In the genomic region with DNA sequence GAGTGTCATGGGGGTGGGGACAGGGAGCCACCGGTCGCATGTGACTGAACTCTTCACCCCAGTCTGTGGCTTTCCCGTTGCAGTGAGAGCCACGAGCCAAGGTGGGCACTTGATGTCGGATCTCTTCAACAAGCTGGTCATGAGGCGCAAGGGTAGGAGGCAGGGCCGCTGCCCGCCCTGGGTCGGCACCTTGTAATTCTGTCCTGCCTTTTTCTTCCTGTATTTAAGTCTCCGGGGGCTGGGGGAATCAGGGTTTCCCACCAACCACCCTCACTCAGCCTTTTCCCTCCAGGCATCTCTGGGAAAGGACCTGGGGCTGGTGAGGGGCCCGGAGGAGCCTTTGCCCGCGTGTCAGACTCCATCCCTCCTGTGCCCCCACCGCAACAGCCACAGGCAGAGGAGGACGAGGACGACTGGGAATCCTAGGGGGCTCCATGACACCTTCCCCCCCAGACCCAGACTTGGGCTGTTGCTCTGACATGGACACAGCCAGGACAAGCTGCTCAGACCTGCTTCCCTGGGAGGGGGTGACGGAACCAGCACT, we compare ENCODE assay signal across 2 cellular contexts. TPM values are rescaled to one million over a fixed set of nuclear protein-coding genes. Genes with fewer than 3 reads are reported as not detected.
"Had no signal": no experiment of that assay in that cellular context is flagged by ENCODE, and none has a peak within 500 bp of the region (broad histone marks: within the 10 kb centered on the region; RNA-seq: fewer than 3 reads in every experiment).

No MANE protein-coding gene starts in this region.

RNA-seq across cellular contexts. Expression of a gene that starts 27.5 kb away (rescaled TPM):
- total RNA-seq: astrocyte had no signal
- polyA plus RNA-seq: aorta had no signal
